ENCODE assay signal across 25 cellular contexts in the genomic region with DNA sequence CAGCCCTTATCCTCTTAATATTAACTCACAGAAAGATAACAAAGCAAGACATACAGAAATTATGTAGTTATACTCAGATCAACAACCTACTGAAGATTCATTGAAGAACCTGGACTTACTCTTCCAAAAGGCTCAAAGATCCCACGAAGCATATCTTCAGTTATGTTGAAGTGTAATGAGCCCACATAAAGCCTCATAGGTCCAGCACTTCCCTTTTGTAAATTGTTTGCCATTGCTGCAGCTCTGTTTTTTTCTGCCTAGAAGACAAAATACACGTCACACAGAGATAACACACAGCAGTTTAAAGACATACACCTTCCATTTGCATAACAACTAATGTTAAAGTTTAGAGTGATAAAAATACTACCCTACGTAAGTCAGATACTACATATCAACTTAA. TPM values are rescaled to one million over a fixed set of nuclear protein-coding genes. Genes with fewer than 3 reads are reported as not detected.
DNase-seq lines count a peak whose midpoint lies in the region; ATAC-seq and TF ChIP-seq lines count a peak whose summit lies in the region.
"Had no signal": no experiment of that assay in that cellular context is flagged by ENCODE, and none has a peak within 500 bp of the region (broad histone marks: within the 10 kb centered on the region; RNA-seq: fewer than 3 reads in every experiment).

No MANE protein-coding gene starts in this region.

- DNase-seq in activated T-cell treated with anti-CD3 and anti-CD28 coated beads, Interleukin-2, amount 50 U/mL, for 72 hours = no peak
- DNase-seq in activated T-cell treated with anti-CD3 and anti-CD28 coated beads, Interleukin-2, amount 50 U/mL, for 4 hours = no peak
- no peak for DNase-seq in central memory CD8-positive, alpha-beta T cell (ENCODE audit: low spot score in 2 of 2)
- DNase-seq in psoas muscle (no peak), DMS53 (lab: John Stamatoyannopoulos, UW) (no peak), NCI-H524 (lab: John Stamatoyannopoulos, UW) (no peak), NCI-H524 treated with DMSO at 0.1 percent for 48 hours (lab: John Stamatoyannopoulos, UW) (no peak)
- DNase-seq: aorta; Calu3; effector CD8-positive, alpha-beta T cell; esophagus squamous epithelium; kidney; lower lobe of right lung; NCI-H1105 treated with DMSO at 0.1 percent for 48 hours; NCI-H2081 treated with DMSO at 0.1 percent for 48 hours; NCI-H446 treated with DMSO at 0.1 percent for 48 hours; ovary; PC-9; right cardiac atrium; SHP77 treated with DMSO at 0.1 percent for 48 hours; T-cell had no signal

- intact Hi-C loops in psoas muscle (cut with DNase I) = no loop called here

- H3K36me3 ChIP-seq in psoas muscle (ENCODE audit: insufficient read depth in 1 of 2, low read depth in 1 of 2) = peaks cover 11 to 100% of the 10 kb centered on the region in 2 donors

- TF ChIP-seq CTCF in psoas muscle (IDR thresholded peaks at IDR 0.05) = no peak

- no peaks in the 10 kb centered on the region for H3K9me3 Mint-ChIP-seq in activated T-cell treated with anti-CD3 and anti-CD28 coated beads, Interleukin-2, amount 50 U/mL, for 72 hours
- H3K9me3 Mint-ChIP-seq in activated T-cell treated with anti-CD3 and anti-CD28 coated beads, Interleukin-2, amount 50 U/mL, for 4 hours = no peaks in the 10 kb centered on the region
- no peaks in the 10 kb centered on the region for H3K9me3 Mint-ChIP-seq in central memory CD8-positive, alpha-beta T cell
- H3K9me3 Mint-ChIP-seq: T-cell had no signal

- peaks cover 31 to 77% of the 10 kb centered on the region in 2 donors for H3K36me3 Mint-ChIP-seq in activated T-cell treated with anti-CD3 and anti-CD28 coated beads, Interleukin-2, amount 50 U/mL, for 72 hours (ENCODE audit: insufficient read depth in 2 of 2)
- H3K36me3 Mint-ChIP-seq in activated T-cell treated with anti-CD3 and anti-CD28 coated beads, Interleukin-2, amount 50 U/mL, for 4 hours (ENCODE audit: insufficient read depth) = peaks cover 40% of the 10 kb centered on the region
- peaks cover 98% of the 10 kb centered on the region for H3K36me3 Mint-ChIP-seq in central memory CD8-positive, alpha-beta T cell (ENCODE audit: insufficient read depth)

- ATAC-seq in activated T-cell treated with anti-CD3 and anti-CD28 coated beads, Interleukin-2, amount 50 U/mL, for 72 hours (replicated peaks in 1 of 2) = no peak
- ATAC-seq in activated T-cell treated with anti-CD3 and anti-CD28 coated beads, Interleukin-2, amount 50 U/mL, for 4 hours = no peak
- ATAC-seq in central memory CD8-positive, alpha-beta T cell (replicated peaks; ENCODE audit: extremely low read depth, poor library complexity, severe bottlenecking) = no peak
- no peak for ATAC-seq in psoas muscle
- ATAC-seq: A549, gastroesophageal sphincter, lower lobe of right lung, T-cell had no signal

- H3K27me3 ChIP-seq in psoas muscle (ENCODE audit: insufficient read depth in 3 of 3, low read length in 2 of 3) = no peaks in the 10 kb centered on the region
- H3K27me3 ChIP-seq: esophagus squamous epithelium, gastroesophageal sphincter, ovary had no signal

- peak overlapping the region; percentile 45 for H3K27ac Mint-ChIP-seq in activated T-cell treated with anti-CD3 and anti-CD28 coated beads, Interleukin-2, amount 50 U/mL, for 72 hours
- no peak overlapping the region for H3K27ac Mint-ChIP-seq in central memory CD8-positive, alpha-beta T cell (ENCODE audit: low read depth)
- H3K27ac Mint-ChIP-seq: B cell had no signal

- H3K9me3 ChIP-seq in psoas muscle = no peaks in the 10 kb centered on the region
- H3K9me3 ChIP-seq: A549, esophagus squamous epithelium, gastroesophageal sphincter, lower lobe of right lung, ovary had no signal

- peak overlapping the region; percentile 25 for H3K27ac ChIP-seq in psoas muscle
- H3K27ac ChIP-seq: A549, esophagus squamous epithelium, gastroesophageal sphincter, lower lobe of right lung, ovary, PC-9 had no signal

- peaks cover 70% of the 10 kb centered on the region for H3K4me1 ChIP-seq in psoas muscle
- H3K4me1 ChIP-seq: A549 had no signal

- peaks cover 61% of the 10 kb centered on the region for H3K4me1 Mint-ChIP-seq in activated T-cell treated with anti-CD3 and anti-CD28 coated beads, Interleukin-2, amount 50 U/mL, for 72 hours (ENCODE audit: low read depth)
- peaks cover 41% of the 10 kb centered on the region for H3K4me1 Mint-ChIP-seq in activated T-cell treated with anti-CD3 and anti-CD28 coated beads, Interleukin-2, amount 50 U/mL, for 4 hours (ENCODE audit: low read depth)
- peaks cover 50% of the 10 kb centered on the region for H3K4me1 Mint-ChIP-seq in central memory CD8-positive, alpha-beta T cell

- peak overlapping the region in 1 of 2 donors; percentile 5 for H3K4me3 Mint-ChIP-seq in activated T-cell treated with anti-CD3 and anti-CD28 coated beads, Interleukin-2, amount 50 U/mL, for 72 hours
- H3K4me3 Mint-ChIP-seq in activated T-cell treated with anti-CD3 and anti-CD28 coated beads, Interleukin-2, amount 50 U/mL, for 4 hours = no peak overlapping the region
- H3K4me3 Mint-ChIP-seq in central memory CD8-positive, alpha-beta T cell = peak overlapping the region; percentile 5
- H3K4me3 Mint-ChIP-seq: B cell, T-cell had no signal

- 65 to 81% (median 71%) methylated on average over 3 of the region's 3 CpGs for whole genome bisulfite sequencing in psoas muscle, 3 donors

- H3K4me3 ChIP-seq in psoas muscle = peak overlapping the region; percentile 16
- H3K4me3 ChIP-seq: A549, esophagus squamous epithelium, gastroesophageal sphincter, lower lobe of right lung, ovary, PC-9 had no signal

- H3K27me3 Mint-ChIP-seq in activated T-cell treated with anti-CD3 and anti-CD28 coated beads, Interleukin-2, amount 50 U/mL, for 72 hours (ENCODE audit: low read depth) = no peaks in the 10 kb centered on the region
- H3K27me3 Mint-ChIP-seq in activated T-cell treated with anti-CD3 and anti-CD28 coated beads, Interleukin-2, amount 50 U/mL, for 4 hours (ENCODE audit: low read depth) = no peaks in the 10 kb centered on the region
- H3K27me3 Mint-ChIP-seq in central memory CD8-positive, alpha-beta T cell = no peaks in the 10 kb centered on the region
- H3K27me3 Mint-ChIP-seq: B cell, T-cell had no signal

TF ChIP-seq in PFSK-1, 5 proteins besides CTCF, POLR2A, EP300 and RAD21:
- TF ChIP-seq POLR2AphosphoS5 (IDR thresholded peaks at IDR 0.05; ENCODE audit: low read depth, low read length) (0 out of 2 replicates have a peak, but pooled peaks have one; percentile 31), SIN3A (IDR thresholded peaks at IDR 0.05; ENCODE audit: borderline replicate concordance, insufficient read depth, low read length) (no peak), TAF1 (IDR thresholded peaks at IDR 0.05; ENCODE audit: borderline replicate concordance, insufficient read depth, low read length) (no peak)

RNA-seq across cellular contexts. Expression of gene RBM39, which starts 20.4 kb away (rescaled TPM):
- total RNA-seq in activated T-cell treated with anti-CD3 and anti-CD28 coated beads, Interleukin-2, amount 50 U/mL, for 72 hours = 100 to 1,000 TPM; 431 to 525 TPM
- total RNA-seq in activated T-cell treated with anti-CD3 and anti-CD28 coated beads, Interleukin-2, amount 50 U/mL, for 4 hours = 100 to 1,000 TPM; 336 to 375 (median 337) TPM
- 130 TPM for polyA plus RNA-seq in PFSK-1 (2012; ENCODE audit: insufficient read length, low read depth)
- 100 to 1,000 TPM in 3 of 4 donors, 10 to 100 TPM in 1; 93.0 to 171 (median 139) TPM for total RNA-seq in psoas muscle
- polyA plus RNA-seq in psoas muscle = 100 to 1,000 TPM; 115 to 151 (median 123) TPM

RNA-seq across cellular contexts. Expression of gene ROMO1, which starts 22.4 kb away (rescaled TPM):
- total RNA-seq in activated T-cell treated with anti-CD3 and anti-CD28 coated beads, Interleukin-2, amount 50 U/mL, for 72 hours = 10 to 100 TPM; 51.4 to 53.8 TPM
- 100 to 1,000 TPM; 160 to 171 (median 171) TPM for total RNA-seq in activated T-cell treated with anti-CD3 and anti-CD28 coated beads, Interleukin-2, amount 50 U/mL, for 4 hours
- 377 TPM for polyA plus RNA-seq in PFSK-1 (2012; ENCODE audit: insufficient read length, low read depth)
- 100 to 1,000 TPM; 133 to 172 (median 143) TPM for total RNA-seq in psoas muscle
- polyA plus RNA-seq in psoas muscle = 100 to 1,000 TPM; 253 to 379 (median 323) TPM

RNA-seq across cellular contexts. Expression of gene NFS1, which starts 22.5 kb away (rescaled TPM):
- 10 to 100 TPM; 43.3 to 46.0 TPM for total RNA-seq in activated T-cell treated with anti-CD3 and anti-CD28 coated beads, Interleukin-2, amount 50 U/mL, for 72 hours
- total RNA-seq in activated T-cell treated with anti-CD3 and anti-CD28 coated beads, Interleukin-2, amount 50 U/mL, for 4 hours = 10 to 100 TPM; 29.0 to 39.4 (median 38.4) TPM
- polyA plus RNA-seq in PFSK-1 (2012; ENCODE audit: insufficient read length, low read depth) = 33.4 TPM
- total RNA-seq in psoas muscle = 10 to 100 TPM; 23.6 to 45.0 (median 40.3) TPM
- 10 to 100 TPM; 19.8 to 35.2 (median 26.1) TPM for polyA plus RNA-seq in psoas muscle

RNA-seq across cellular contexts. Expression of gene PHF20, which starts 50.2 kb away (rescaled TPM):
- total RNA-seq in activated T-cell treated with anti-CD3 and anti-CD28 coated beads, Interleukin-2, amount 50 U/mL, for 72 hours = 10 to 100 TPM; 68.1 to 68.6 TPM
- 10 to 100 TPM; 47.7 to 59.4 (median 48.8) TPM for total RNA-seq in activated T-cell treated with anti-CD3 and anti-CD28 coated beads, Interleukin-2, amount 50 U/mL, for 4 hours
- polyA plus RNA-seq in PFSK-1 (2012; ENCODE audit: insufficient read length, low read depth) = 18.9 TPM
- 10 to 100 TPM; 57.7 to 97.9 (median 68.4) TPM for total RNA-seq in psoas muscle
- 10 to 100 TPM; 32.1 to 95.7 (median 58.6) TPM for polyA plus RNA-seq in psoas muscle

RNA-seq across cellular contexts. Expression of gene CPNE1, which starts 56.9 kb away (rescaled TPM):
- 100 to 1,000 TPM; 459 to 512 TPM for total RNA-seq in activated T-cell treated with anti-CD3 and anti-CD28 coated beads, Interleukin-2, amount 50 U/mL, for 72 hours
- total RNA-seq in activated T-cell treated with anti-CD3 and anti-CD28 coated beads, Interleukin-2, amount 50 U/mL, for 4 hours = 100 to 1,000 TPM; 229 to 264 (median 257) TPM
- 429 TPM for polyA plus RNA-seq in PFSK-1 (2012; ENCODE audit: insufficient read length, low read depth)
- total RNA-seq in psoas muscle = 10 to 100 TPM; 55.9 to 75.4 (median 67.1) TPM
- polyA plus RNA-seq in psoas muscle = 10 to 100 TPM; 59.5 to 62.1 (median 61.6) TPM
